ENCODE assay signal across 22 cellular contexts in genomic region chr1:244212219-244212618, GRCh38.
"Had no signal": no experiment of that assay in that cellular context is flagged by ENCODE, and none has a peak within 500 bp of the region (broad histone marks: within the 10 kb centered on the region; RNA-seq: fewer than 3 reads in every experiment).

No MANE protein-coding gene starts in this region.

- H3K27ac Mint-ChIP-seq: activated CD8-positive, alpha-beta memory T cell treated with anti-CD3 and anti-CD28 coated beads, Interleukin-2, amount 10 ng/mL, durations not matched to agents 7 days and 5 days; activated naive CD4-positive, alpha-beta T cell treated with anti-CD3 and anti-CD28 coated beads, Interleukin-2, amount 50 U/mL, for 72 hours; activated naive CD8-positive, alpha-beta T cell treated with anti-CD3 and anti-CD28 coated beads, Interleukin-2, amount 50 U/mL, for 24 hours; T-helper 1 cell treated with Interleukin-12 subunit alpha and Interleukin-12 subunit beta and Interleukin-4 antibody, amounts not matched to agents 30 μg/mL and 1 μg/mL, for 36 hours had no signal

- H3K27ac ChIP-seq: ascending aorta, body of pancreas had no signal

- H3K27me3 Mint-ChIP-seq: activated naive CD8-positive, alpha-beta T cell treated with anti-CD3 and anti-CD28 coated beads, Interleukin-2, amount 50 U/mL, for 24 hours had no signal

- H3K4me1 Mint-ChIP-seq: activated CD8-positive, alpha-beta memory T cell treated with anti-CD3 and anti-CD28 coated beads, Interleukin-2, amount 10 ng/mL, durations not matched to agents 7 days and 5 days; activated naive CD8-positive, alpha-beta T cell treated with anti-CD3 and anti-CD28 coated beads, Interleukin-2, amount 50 U/mL, for 24 hours had no signal

- DNase-seq: activated CD4-positive, alpha-beta T cell treated with anti-CD3 and anti-CD28 coated beads for 4 hours; activated CD4-positive, alpha-beta T cell treated with anti-CD3 and anti-CD28 coated beads, Interleukin-2, amount 50 U/mL, for 4 hours; activated CD8-positive, alpha-beta memory T cell treated with anti-CD3 and anti-CD28 coated beads, Interleukin-2, amount 10 ng/mL, durations not matched to agents 7 days and 5 days; activated effector memory CD4-positive, alpha-beta T cell treated with anti-CD3 and anti-CD28 coated beads, Interleukin-2, amount 50 U/mL, for 16 hours; activated naive CD4-positive, alpha-beta T cell treated with Interleukin-2 at 50 U/mL for 16 hours; activated naive CD8-positive, alpha-beta T cell treated with anti-CD3 and anti-CD28 coated beads, Interleukin-2, amount 50 U/mL, for 24 hours; activated T-cell treated with anti-CD3 and anti-CD28 coated beads, Interleukin-2, amount 50 U/mL, for 4 hours; amniotic stem cell; body of pancreas; KG1; NCI-H1105; NCI-H1436; NCI-H1694 treated with DMSO at 0.1 percent for 48 hours; NCI-H2029 treated with DMSO at 0.1 percent for 48 hours; NCI-H345; NCI-H524; SHP77 treated with DMSO at 0.1 percent for 48 hours had no signal

- H3K4me3 Mint-ChIP-seq: activated CD8-positive, alpha-beta memory T cell treated with anti-CD3 and anti-CD28 coated beads, Interleukin-2, amount 10 ng/mL, durations not matched to agents 7 days and 5 days; activated naive CD8-positive, alpha-beta T cell treated with anti-CD3 and anti-CD28 coated beads, Interleukin-2, amount 50 U/mL, for 24 hours; activated T-cell treated with anti-CD3 and anti-CD28 coated beads, Interleukin-2, amount 50 U/mL, for 4 hours; T-helper 1 cell treated with Interleukin-12 subunit alpha and Interleukin-12 subunit beta and Interleukin-4 antibody, amounts not matched to agents 30 μg/mL and 1 μg/mL, for 36 hours had no signal

- H3K27me3 ChIP-seq: ascending aorta, body of pancreas had no signal

- H3K36me3 Mint-ChIP-seq: activated CD8-positive, alpha-beta memory T cell treated with anti-CD3 and anti-CD28 coated beads, Interleukin-2, amount 10 ng/mL, durations not matched to agents 7 days and 5 days; activated naive CD4-positive, alpha-beta T cell treated with anti-CD3 and anti-CD28 coated beads, Interleukin-2, amount 50 U/mL, for 72 hours had no signal

- FAIRE-seq: RCC 7860 had no signal

- H3K36me3 ChIP-seq: ascending aorta had no signal

- ATAC-seq: activated CD4-positive, CD25-positive, alpha-beta regulatory T cell treated with anti-CD3 and anti-CD28 coated beads, Interleukin-2, amount 50 U/mL, for 24 hours; activated CD8-positive, alpha-beta memory T cell treated with anti-CD3 and anti-CD28 coated beads, Interleukin-2, amount 10 ng/mL, durations not matched to agents 7 days and 5 days; activated naive CD4-positive, alpha-beta T cell treated with anti-CD3 and anti-CD28 coated beads, Interleukin-2, amount 50 U/mL, for 72 hours; activated naive CD8-positive, alpha-beta T cell treated with anti-CD3 and anti-CD28 coated beads, Interleukin-2, amount 50 U/mL, for 24 hours; activated T-cell treated with anti-CD3 and anti-CD28 coated beads, Interleukin-2, amount 50 U/mL, for 4 hours; body of pancreas had no signal

- H3K4me3 ChIP-seq: ascending aorta, body of pancreas had no signal

- H3K9me3 ChIP-seq: ascending aorta, body of pancreas had no signal

- H3K9me3 Mint-ChIP-seq: activated naive CD4-positive, alpha-beta T cell treated with anti-CD3 and anti-CD28 coated beads, Interleukin-2, amount 50 U/mL, for 72 hours; activated naive CD8-positive, alpha-beta T cell treated with anti-CD3 and anti-CD28 coated beads, Interleukin-2, amount 50 U/mL, for 24 hours; activated T-cell treated with anti-CD3 and anti-CD28 coated beads, Interleukin-2, amount 50 U/mL, for 4 hours; T-helper 1 cell treated with Interleukin-12 subunit alpha and Interleukin-12 subunit beta and Interleukin-4 antibody, amounts not matched to agents 30 μg/mL and 1 μg/mL, for 36 hours had no signal

- H3K4me1 ChIP-seq: body of pancreas had no signal
